13 cellular contexts compared by ENCODE assay signal in the genomic region with DNA sequence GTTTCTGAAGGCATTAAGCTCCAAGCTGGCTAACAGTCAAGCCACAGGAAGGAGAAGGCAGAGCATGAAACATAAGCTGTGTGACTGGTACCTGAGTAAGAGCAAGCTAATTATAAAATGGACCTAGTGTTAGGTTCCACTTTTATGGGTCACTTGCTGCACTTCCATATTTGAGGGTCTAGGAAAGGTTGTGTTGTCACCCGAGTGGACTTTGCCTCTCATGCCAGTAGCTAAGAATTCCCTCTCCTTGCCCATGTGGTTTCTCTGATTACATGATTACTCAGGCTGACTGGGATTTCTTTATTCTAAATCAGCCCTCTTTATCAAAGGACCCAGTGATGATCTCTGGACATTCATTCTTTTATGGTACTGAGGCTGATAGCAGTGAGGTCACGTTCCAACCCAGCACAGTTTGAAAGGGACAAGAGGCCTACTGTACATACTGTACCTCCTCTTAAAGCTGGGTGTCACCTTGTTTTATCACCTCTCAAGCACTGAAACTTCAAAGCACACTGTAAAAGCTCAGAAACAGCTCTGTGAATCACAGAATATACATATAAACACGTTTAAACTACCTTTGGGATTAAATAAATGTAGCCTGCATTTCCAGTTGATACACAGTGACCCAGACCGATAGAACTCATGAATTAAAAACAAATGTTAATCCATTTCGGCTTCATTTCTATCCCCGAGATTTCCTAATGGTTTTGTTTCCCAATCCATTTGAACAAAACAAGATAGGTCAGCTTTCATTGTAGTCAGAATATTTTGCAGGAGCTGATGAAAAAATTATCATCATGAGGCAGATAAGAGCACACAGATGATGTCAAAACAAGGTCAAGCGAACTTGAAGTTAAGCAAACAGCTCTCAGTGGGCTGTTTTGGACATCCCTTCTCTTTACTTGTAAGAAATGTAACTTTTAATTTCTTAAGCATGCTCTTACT.
DNase-seq lines count a peak whose midpoint lies in the region; ATAC-seq and TF ChIP-seq lines count a peak whose summit lies in the region.
"Had no signal": no experiment of that assay in that cellular context is flagged by ENCODE, and none has a peak within 500 bp of the region (broad histone marks: within the 10 kb centered on the region; RNA-seq: fewer than 3 reads in every experiment).

No MANE protein-coding gene starts in this region.

- H3K4me3 ChIP-seq in right lobe of liver, result no peak overlapping the region
- H3K4me3 ChIP-seq: suprapubic skin had no signal

- peak; percentile 5 to 39 (median 24) for ATAC-seq in right lobe of liver

- no peaks in the 10 kb centered on the region for H3K36me3 Mint-ChIP-seq in chondrocyte (ENCODE audit: low read depth)
- H3K36me3 Mint-ChIP-seq: CD4-positive, CD25-positive, alpha-beta regulatory T cell had no signal

- no peak overlapping the region for H3K27ac Mint-ChIP-seq in chondrocyte (ENCODE audit: unreplicated experiment)
- H3K27ac Mint-ChIP-seq: CD4-positive, CD25-positive, alpha-beta regulatory T cell had no signal

- TF ChIP-seq CTCF in right lobe of liver (IDR thresholded peaks at IDR 0.05) (no peak), chondrocyte (IDR thresholded peaks at IDR 0.05) (no peak)

- H3K27me3 ChIP-seq in right lobe of liver, result no peaks in the 10 kb centered on the region
- H3K27me3 ChIP-seq: suprapubic skin had no signal

- no peaks in the 10 kb centered on the region for H3K9me3 ChIP-seq in right lobe of liver
- H3K9me3 ChIP-seq: suprapubic skin had no signal

- H3K4me1 Mint-ChIP-seq in chondrocyte (ENCODE audit: low read depth), result peaks cover 3% of the 10 kb centered on the region
- H3K4me1 Mint-ChIP-seq: CD4-positive, CD25-positive, alpha-beta regulatory T cell; central memory CD8-positive, alpha-beta T cell had no signal

- H3K4me1 ChIP-seq in right lobe of liver, result peaks cover 0 to 46% (median 17%) of the 10 kb centered on the region in 4 donors

- no peak overlapping the region for H3K4me3 Mint-ChIP-seq in chondrocyte (ENCODE audit: unreplicated experiment)
- H3K4me3 Mint-ChIP-seq: central memory CD8-positive, alpha-beta T cell; neural crest cell had no signal

- peak overlapping the region; percentile 61 to 97 (median 85) for H3K27ac ChIP-seq in right lobe of liver
- H3K27ac ChIP-seq: suprapubic skin had no signal

- 20% methylated on average over 7 of the region's 7 CpGs for WGBS in right lobe of liver (ENCODE audit: insufficient coverage, low coverage, low lambda C conversion rate, missing lambda C conversion rate)

- intact Hi-C loops in right lobe of liver (cut with DNase I), result no loop called here

- TF ChIP-seq POLR2A in right lobe of liver (IDR thresholded peaks at IDR 0.05), result no peak

- H3K36me3 ChIP-seq in right lobe of liver, result no peaks in the 10 kb centered on the region
- H3K36me3 ChIP-seq: suprapubic skin had no signal

- DNase-seq in AG20443 (ENCODE audit: low spot score), result peak; percentile 47
- peak; percentile 25 for DNase-seq in NCI-H2196 treated with DMSO at 0.1 percent for 48 hours (lab: John Stamatoyannopoulos, UW; ENCODE audit: unreplicated experiment)
- DNase-seq in dedifferentiated amniotic fluid mesenchymal stem cell (ENCODE audit: extremely low spot score), result peak; percentile 19
- DNase-seq in right lobe of liver, result no peak
- no peak for DNase-seq in NCI-H2171 (lab: John Stamatoyannopoulos, UW)
- DNase-seq in chondrocyte (ENCODE audit: low spot score), result no peak
- no peak for DNase-seq in AML-193 (lab: John Stamatoyannopoulos, UW)
- DNase-seq in amygdala (lab: John Stamatoyannopoulos, UW), result no peak
- DNase-seq: CD4-positive, CD25-positive, alpha-beta regulatory T cell; SW 1271 had no signal

- no peaks in the 10 kb centered on the region for H3K27me3 Mint-ChIP-seq in chondrocyte (ENCODE audit: low read depth)

- no peaks in the 10 kb centered on the region for H3K9me3 Mint-ChIP-seq in chondrocyte (ENCODE audit: low read depth)
- H3K9me3 Mint-ChIP-seq: CD4-positive, CD25-positive, alpha-beta regulatory T cell; central memory CD8-positive, alpha-beta T cell; neural crest cell had no signal

Comparison
In these comparisons a context has a peak if more than half of its experiments do, and no peak if none do; other contexts are left out.
1. DNase-seq: peak in AG20443 (single experiment), NCI-H2196 treated with DMSO at 0.1 percent for 48 hours (single experiment) and dedifferentiated amniotic fluid mesenchymal stem cell (single experiment); none in right lobe of liver (0 of 3), NCI-H2171 (single experiment), chondrocyte (single experiment), AML-193 (0 of 2) and amygdala (0 of 56).